Comparison of ENCODE assay signal across 9 cellular contexts in the genomic region with DNA sequence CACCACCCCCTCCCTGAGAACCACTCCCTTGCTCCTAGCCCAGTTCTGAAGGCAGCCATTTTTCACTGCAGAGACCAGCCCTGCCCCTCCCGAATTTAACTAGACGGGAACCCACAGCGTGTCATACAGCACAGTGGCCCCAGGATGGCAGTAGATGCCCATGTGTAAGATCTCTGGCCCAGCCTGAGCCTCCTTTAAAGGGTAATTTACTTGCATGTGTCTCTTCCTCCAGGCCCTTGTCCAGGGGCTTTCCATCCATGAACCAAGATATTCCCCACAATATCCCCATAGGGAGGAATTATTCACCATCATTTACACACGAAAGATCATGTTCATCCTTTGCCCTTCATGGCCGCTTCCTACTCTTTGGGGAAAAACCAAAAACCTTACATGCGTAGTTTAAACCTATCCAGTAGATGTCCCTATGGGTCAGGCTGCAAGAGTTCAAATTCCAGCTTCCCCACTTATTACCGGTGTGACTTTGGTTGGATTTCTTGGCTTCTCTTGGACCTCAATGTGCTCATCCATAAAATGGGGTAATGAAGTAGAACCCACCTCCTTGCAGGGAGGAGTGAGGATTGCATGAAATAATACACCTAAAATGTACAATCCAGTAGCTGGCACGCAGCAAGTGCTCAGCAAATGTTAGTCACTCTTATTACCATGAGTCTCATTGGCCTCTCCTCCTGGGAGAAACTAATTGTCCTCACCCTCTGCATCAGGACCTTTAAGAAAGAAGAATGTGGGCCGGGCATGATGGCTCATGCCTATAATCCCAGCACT. TPM values are rescaled to one million over a fixed set of nuclear protein-coding genes. Genes with fewer than 3 reads are reported as not detected.
DNase-seq lines count a peak whose midpoint lies in the region; ATAC-seq and TF ChIP-seq lines count a peak whose summit lies in the region.
"Had no signal": no experiment of that assay in that cellular context is flagged by ENCODE, and none has a peak within 500 bp of the region (broad histone marks: within the 10 kb centered on the region; RNA-seq: fewer than 3 reads in every experiment).

No MANE protein-coding gene starts in this region.

- CTCF ChIA-PET in AG04449 (lab: Yijun Ruan, JAX): interaction anchor here (0.6 to 10.4 kb wide), 16 partner anchors 13 to 662 kb away, joined by 3 to 143 read pairs (median 4); no protein-coding TSS in a partner anchor

- H3K9me3 Mint-ChIP-seq in activated naive CD8-positive, alpha-beta T cell treated with anti-CD3 and anti-CD28 coated beads, Interleukin-2, amount 50 U/mL, for 24 hours: no peaks in the 10 kb centered on the region

- POLR2A ChIA-PET in AG04449 (lab: Yijun Ruan, JAX): no interaction called here

- intact Hi-C loops in left ventricle myocardium superior (cut with micrococcal nuclease): no loop called here

- DNase-seq in AG04449 (ENCODE audit: low read depth, low spot score) (peak; percentile 44), NB4 (ENCODE audit: low read depth) (peak; percentile 80), SJSA1 (ENCODE audit: low read depth in 1 of 2, low spot score in 2 of 2) (peak; percentile 82 to 83), left ventricle myocardium superior (peak; percentile 43), putamen (ENCODE audit: low spot score) (peak; percentile 36)
- peak; percentile 53 for DNase-seq in activated naive CD8-positive, alpha-beta T cell treated with anti-CD3 and anti-CD28 coated beads, Interleukin-2, amount 50 U/mL, for 24 hours

- no peaks in the 10 kb centered on the region for H3K36me3 ChIP-seq in SJSA1

- H3K9me3 ChIP-seq in SJSA1 (replicated peaks): no peaks in the 10 kb centered on the region

- H3K36me3 Mint-ChIP-seq in activated naive CD8-positive, alpha-beta T cell treated with anti-CD3 and anti-CD28 coated beads, Interleukin-2, amount 50 U/mL, for 24 hours (ENCODE audit: low read depth): no peaks in the 10 kb centered on the region

- H3K4me1 Mint-ChIP-seq in activated naive CD8-positive, alpha-beta T cell treated with anti-CD3 and anti-CD28 coated beads, Interleukin-2, amount 50 U/mL, for 24 hours: no peaks in the 10 kb centered on the region

- H3K4me3 Mint-ChIP-seq in activated naive CD8-positive, alpha-beta T cell treated with anti-CD3 and anti-CD28 coated beads, Interleukin-2, amount 50 U/mL, for 24 hours: no peak overlapping the region

- no peak overlapping the region for H3K4me3 ChIP-seq in AG04449 (ENCODE audit: low read depth, low read length)
- H3K4me3 ChIP-seq in NB4 (ENCODE audit: low read depth, low read length): no peak overlapping the region
- no peak overlapping the region for H3K4me3 ChIP-seq in SJSA1

- no peaks in the 10 kb centered on the region for H3K27me3 ChIP-seq in SJSA1 (replicated peaks)

- ATAC-seq in GM18867 (IDR thresholded peaks at IDR 0.05; ENCODE audit: unreplicated experiment) (peak; percentile 67), left ventricle myocardium superior (peak; percentile 95), HG02642 (IDR thresholded peaks at IDR 0.05; ENCODE audit: poor library complexity, unreplicated experiment) (no peak)
- ATAC-seq in activated naive CD8-positive, alpha-beta T cell treated with anti-CD3 and anti-CD28 coated beads, Interleukin-2, amount 50 U/mL, for 24 hours: peak; percentile 95

- H3K27ac Mint-ChIP-seq in activated naive CD8-positive, alpha-beta T cell treated with anti-CD3 and anti-CD28 coated beads, Interleukin-2, amount 50 U/mL, for 24 hours: no peak overlapping the region

- peaks cover 21% of the 10 kb centered on the region for H3K27me3 Mint-ChIP-seq in activated naive CD8-positive, alpha-beta T cell treated with anti-CD3 and anti-CD28 coated beads, Interleukin-2, amount 50 U/mL, for 24 hours

- H3K4me1 ChIP-seq in SJSA1 (replicated peaks): peaks cover 10% of the 10 kb centered on the region

- peak; percentile 85 for TF ChIP-seq CTCF in AG04449 (IDR thresholded peaks at IDR 0.05; ENCODE audit: insufficient read depth, low read length, missing control alignments)
- peak; percentile 84 for TF ChIP-seq CTCF in NB4 (IDR thresholded peaks at IDR 0.05; ENCODE audit: low read depth, low read length)

- no peak overlapping the region for H3K27ac ChIP-seq in SJSA1

- no peak for TF ChIP-seq POLR2A in NB4 (IDR thresholded peaks at IDR 0.05; ENCODE audit: extremely low read depth, insufficient read length)

RNA-seq across cellular contexts. Expression of a gene that starts 4.0 kb away (rescaled TPM):
- total RNA-seq in SJSA1 (2014; rRNA removed; shearing (Covaris generic)): not detected in 2 replicates
- not detected for total RNA-seq in left ventricle myocardium superior
- total RNA-seq: subcutaneous adipose tissue had no signal

RNA-seq across cellular contexts. Expression of a gene that starts 39.0 kb away (rescaled TPM):
- total RNA-seq in SJSA1 (2014; rRNA removed; shearing (Covaris generic)): not detected in 2 replicates
- not detected for total RNA-seq in left ventricle myocardium superior
- total RNA-seq: subcutaneous adipose tissue had no signal

RNA-seq across cellular contexts. Expression of a gene that starts 42.6 kb away (rescaled TPM):
- total RNA-seq in SJSA1 (2014; rRNA removed; shearing (Covaris generic)): 110 and 116 TPM in 2 replicates
- total RNA-seq in left ventricle myocardium superior: 35.0 TPM
